Comparison of ENCODE assay signal across 1 cellular context in genomic region chr3:50057756-50058155, GRCh38.
TF ChIP-seq lines count a peak whose summit lies in the region.

No MANE protein-coding gene starts in this region.

TF ChIP-seq in GM23338, 12 proteins besides CTCF, POLR2A, EP300 and RAD21 (continued from another document):
- TF ChIP-seq ETS1 (IDR thresholded peaks at IDR 0.05), result no peak
- no peak for TF ChIP-seq ZNF331 (CRISPR knock-in tag; IDR thresholded peaks at IDR 0.05; ENCODE audit: low read depth)
- TF ChIP-seq EZH2 (IDR thresholded peaks at IDR 0.05; ENCODE audit: low read depth, unreplicated experiment), result no peak
- no peak for TF ChIP-seq JUNB (IDR thresholded peaks at IDR 0.05; ENCODE audit: unreplicated experiment)
- TF ChIP-seq EZH2phosphoT487 (IDR thresholded peaks at IDR 0.05; ENCODE audit: unreplicated experiment), result no peak
- no peak for TF ChIP-seq STAT1 (IDR thresholded peaks at IDR 0.05; ENCODE audit: unreplicated experiment)
- no peak for TF ChIP-seq NANOG (IDR thresholded peaks at IDR 0.05; ENCODE audit: borderline replicate concordance)
- TF ChIP-seq POLR2AphosphoS5 (IDR thresholded peaks at IDR 0.05; ENCODE audit: low read depth), result no peak
- no peak for TF ChIP-seq ZNF114 (CRISPR knock-in tag; IDR thresholded peaks at IDR 0.05)
- no peak for TF ChIP-seq ZNF462 (CRISPR knock-in tag; IDR thresholded peaks at IDR 0.05)
- no peak for TF ChIP-seq CREB1 (CRISPR knock-in tag; IDR thresholded peaks at IDR 0.05; ENCODE audit: low read depth)
